Comparison of ENCODE assay signal across 1 cellular context in genomic region chr6:158631678-158632537, GRCh38.
TF ChIP-seq lines count a peak whose summit lies in the region.

No MANE protein-coding gene starts in this region.

TF ChIP-seq in IMR-90, 13 proteins besides CTCF, POLR2A, EP300 and RAD21:
- TF ChIP-seq MXI1 (IDR thresholded peaks at IDR 0.05; ENCODE audit: borderline replicate concordance, low read depth, low read length) (no peak), BHLHE40 (IDR thresholded peaks at IDR 0.05; ENCODE audit: low read depth, low read length) (peak; percentile 46; the same call in 1 of the 2 replicates), USF2 (IDR thresholded peaks at IDR 0.05; ENCODE audit: low read depth, low read length) (no peak), CEBPB (IDR thresholded peaks at IDR 0.05; ENCODE audit: low read depth, low read length) (no peak), MAZ (IDR thresholded peaks at IDR 0.05; ENCODE audit: borderline replicate concordance, low read depth, low read length) (peak; percentile 12; the same call in 1 of the 2 replicates), CHD1 (IDR thresholded peaks at IDR 0.05; ENCODE audit: low read depth, low read length) (0 out of 2 replicates have a peak, but pooled peaks have one; percentile 29), SMC3 (IDR thresholded peaks at IDR 0.05; ENCODE audit: low read depth, low read length) (no peak), FOS (IDR thresholded peaks at IDR 0.05; ENCODE audit: low read depth, low read length) (peak; percentile 98), ELK1 (IDR thresholded peaks at IDR 0.05; ENCODE audit: borderline replicate concordance, low read depth, low read length) (no peak), NFE2L2 (IDR thresholded peaks at IDR 0.05; ENCODE audit: low read depth, low read length) (no peak), RCOR1 (IDR thresholded peaks at IDR 0.05; ENCODE audit: insufficient replicate concordance, low read length) (no peak), MAFK (IDR thresholded peaks at IDR 0.05; ENCODE audit: low read depth, low read length) (no peak), RFX5 (IDR thresholded peaks at IDR 0.05; ENCODE audit: low read depth, low read length) (no peak)
